In the genomic region with DNA sequence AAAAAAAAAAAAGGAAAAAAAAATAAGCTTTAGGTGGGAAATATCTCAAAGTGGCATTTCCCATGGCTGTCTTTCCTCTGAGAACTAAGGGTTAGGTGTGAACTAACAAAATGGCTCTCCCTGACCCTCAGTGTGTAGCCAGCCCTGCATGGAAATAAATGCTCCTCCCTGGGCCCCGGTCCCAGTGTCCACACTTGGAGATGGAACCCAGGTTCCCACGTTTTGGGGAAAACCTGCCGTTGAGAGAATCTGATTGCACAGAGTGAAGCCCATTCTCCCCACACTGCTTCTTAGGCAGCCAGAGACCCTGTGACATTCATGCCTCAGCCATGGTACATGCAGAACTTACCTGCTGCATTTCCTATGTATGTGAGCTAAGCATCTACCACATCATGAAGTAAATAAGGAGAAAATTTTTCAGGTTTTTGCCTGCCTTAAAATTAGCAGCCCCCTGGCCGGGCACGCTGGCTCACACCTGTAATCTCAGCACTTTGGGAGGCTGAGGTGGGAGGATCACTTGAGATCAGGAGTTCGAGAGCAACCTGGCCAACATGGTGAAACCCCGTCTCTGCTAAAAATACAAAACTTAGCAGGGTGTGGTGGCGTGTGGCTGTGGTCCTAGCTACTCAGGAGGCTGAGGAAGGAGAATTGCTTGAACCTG, we compare ENCODE assay signal across 19 cellular contexts. TPM values are rescaled to one million over a fixed set of nuclear protein-coding genes. Genes with fewer than 3 reads are reported as not detected.
"Had no signal": no experiment of that assay in that cellular context is flagged by ENCODE, and none has a peak within 500 bp of the region (broad histone marks: within the 10 kb centered on the region; RNA-seq: fewer than 3 reads in every experiment).

No MANE protein-coding gene starts in this region.

- H3K4me3 ChIP-seq: lung, psoas muscle, right lobe of liver, testis had no signal

- DNase-seq: activated CD4-positive, alpha-beta T cell treated with anti-CD3 and anti-CD28 coated beads, Interleukin-2, amount 50 U/mL, for 48 hours; activated gamma-delta T cell treated with Interleukin-2 at 50 U/mL for 16 hours; activated T-cell treated with anti-CD3 and anti-CD28 coated beads, Interleukin-2, amount 50 U/mL, for 72 hours; glutamatergic neuron; occipital lobe; right lobe of liver; stimulated activated CD4-positive, alpha-beta T cell treated with anti-CD3 and anti-CD28 coated beads, Interleukin-2, amount 100 ng/mL, for 24 hours; stimulated activated naive CD8-positive, alpha-beta T cell treated with anti-CD3 and anti-CD28 coated beads, Interleukin-15, amount 100 ng/mL, for 72 hours; T-helper 2 cell; testis; upper lobe of right lung had no signal

- H3K27ac Mint-ChIP-seq: activated T-cell treated with anti-CD3 and anti-CD28 coated beads, Interleukin-2, amount 50 U/mL, for 72 hours; nephron; stimulated activated naive CD8-positive, alpha-beta T cell treated with anti-CD3 and anti-CD28 coated beads, Interleukin-15, amount 100 ng/mL, for 72 hours had no signal

- H3K27me3 ChIP-seq: right lobe of liver, testis, upper lobe of right lung had no signal

- H3K27ac ChIP-seq: esophagus muscularis mucosa, psoas muscle, right lobe of liver, testis had no signal

- H3K9me3 Mint-ChIP-seq: activated T-cell treated with anti-CD3 and anti-CD28 coated beads, Interleukin-2, amount 50 U/mL, for 72 hours; nephron; stimulated activated naive CD8-positive, alpha-beta T cell treated with anti-CD3 and anti-CD28 coated beads, Interleukin-15, amount 100 ng/mL, for 72 hours had no signal

- H3K4me3 Mint-ChIP-seq: nephron had no signal

- ATAC-seq: activated CD4-positive, CD25-positive, alpha-beta regulatory T cell treated with anti-CD3 and anti-CD28 coated beads, Interleukin-2, amount 50 U/mL, for 24 hours; activated T-cell treated with anti-CD3 and anti-CD28 coated beads, Interleukin-2, amount 50 U/mL, for 72 hours; psoas muscle; right lobe of liver; stimulated activated naive CD8-positive, alpha-beta T cell treated with anti-CD3 and anti-CD28 coated beads, Interleukin-15, amount 100 ng/mL, for 72 hours; upper lobe of right lung had no signal

RNA-seq across cellular contexts. Expression of gene HTT-AS, which starts 34.5 kb away (rescaled TPM):
- total RNA-seq: activated T-cell treated with anti-CD3 and anti-CD28 coated beads, Interleukin-2, amount 50 U/mL, for 72 hours; astrocyte; esophagus muscularis mucosa; fibroblast of villous mesenchyme; lung; mononuclear cell; occipital lobe; psoas muscle; right lobe of liver; testis; upper lobe of right lung had no signal
- polyA plus RNA-seq: lung, psoas muscle had no signal
